In genomic region chr18:56221195-56222065, GRCh38 we compare ENCODE assay signal across 15 cellular contexts.
"Had no signal": no experiment of that assay in that cellular context is flagged by ENCODE, and none has a peak within 500 bp of the region (broad histone marks: within the 10 kb centered on the region; RNA-seq: fewer than 3 reads in every experiment).

No MANE protein-coding gene starts in this region.

- H3K36me3 ChIP-seq: gastrocnemius medialis, heart right ventricle, left ventricle myocardium inferior had no signal

- H3K4me3 ChIP-seq: gastrocnemius medialis, heart right ventricle, left ventricle myocardium inferior, testis had no signal

- H3K4me1 ChIP-seq: gastrocnemius medialis, left ventricle myocardium inferior, testis had no signal

- ATAC-seq: activated T-helper 17 cell treated with anti-CD3 and anti-CD28 coated beads, Interleukin-2, amount 50 U/mL, for 72 hours; gastrocnemius medialis; heart right ventricle; stimulated activated naive CD8-positive, alpha-beta T cell treated with anti-CD3 and anti-CD28 coated beads, Interleukin-15, amount 100 ng/mL, for 72 hours had no signal

- H3K9me3 ChIP-seq: gastrocnemius medialis, left ventricle myocardium inferior, testis had no signal

- H3K27me3 ChIP-seq: gastrocnemius medialis, heart right ventricle, testis had no signal

- H3K27ac ChIP-seq: gastrocnemius medialis, heart right ventricle, left ventricle myocardium inferior, testis had no signal

- DNase-seq: activated CD4-positive, alpha-beta T cell treated with anti-CD3 and anti-CD28 coated beads, Interleukin-2, amount 10 ng/mL, durations not matched to agents 7 days and 5 days; activated CD4-positive, CD25-positive, alpha-beta regulatory T cell; activated CD8-positive, alpha-beta memory T cell treated with anti-CD3 and anti-CD28 coated beads for 24 hours; activated naive CD4-positive, alpha-beta T cell treated with anti-CD3 and anti-CD28 coated beads for 36 hours; activated T-cell treated with anti-CD3 and anti-CD28 coated beads for 4 hours; effector memory CD4-positive, alpha-beta T cell; gastrocnemius medialis; heart right ventricle; left ventricle myocardium inferior; mesendoderm; stimulated activated CD4-positive, alpha-beta T cell treated with anti-CD3 and anti-CD28 coated beads, Interleukin-15, amount 100 ng/mL, for 24 hours; stimulated activated CD4-positive, alpha-beta T cell treated with anti-CD3 and anti-CD28 coated beads, Interleukin-4, amount 100 ng/mL, for 4 hours; stimulated activated naive CD8-positive, alpha-beta T cell treated with anti-CD3 and anti-CD28 coated beads, Interleukin-15, amount 100 ng/mL, for 72 hours; testis had no signal
